ENCODE assay signal across 1 cellular context in genomic region chr3:126212629-126213375, GRCh38.
TF ChIP-seq lines count a peak whose summit lies in the region.

No MANE protein-coding gene starts in this region.

TF ChIP-seq in H1, 55 proteins besides CTCF, POLR2A, EP300 and RAD21 (continued from another document):
- TF ChIP-seq, protein P1, sequence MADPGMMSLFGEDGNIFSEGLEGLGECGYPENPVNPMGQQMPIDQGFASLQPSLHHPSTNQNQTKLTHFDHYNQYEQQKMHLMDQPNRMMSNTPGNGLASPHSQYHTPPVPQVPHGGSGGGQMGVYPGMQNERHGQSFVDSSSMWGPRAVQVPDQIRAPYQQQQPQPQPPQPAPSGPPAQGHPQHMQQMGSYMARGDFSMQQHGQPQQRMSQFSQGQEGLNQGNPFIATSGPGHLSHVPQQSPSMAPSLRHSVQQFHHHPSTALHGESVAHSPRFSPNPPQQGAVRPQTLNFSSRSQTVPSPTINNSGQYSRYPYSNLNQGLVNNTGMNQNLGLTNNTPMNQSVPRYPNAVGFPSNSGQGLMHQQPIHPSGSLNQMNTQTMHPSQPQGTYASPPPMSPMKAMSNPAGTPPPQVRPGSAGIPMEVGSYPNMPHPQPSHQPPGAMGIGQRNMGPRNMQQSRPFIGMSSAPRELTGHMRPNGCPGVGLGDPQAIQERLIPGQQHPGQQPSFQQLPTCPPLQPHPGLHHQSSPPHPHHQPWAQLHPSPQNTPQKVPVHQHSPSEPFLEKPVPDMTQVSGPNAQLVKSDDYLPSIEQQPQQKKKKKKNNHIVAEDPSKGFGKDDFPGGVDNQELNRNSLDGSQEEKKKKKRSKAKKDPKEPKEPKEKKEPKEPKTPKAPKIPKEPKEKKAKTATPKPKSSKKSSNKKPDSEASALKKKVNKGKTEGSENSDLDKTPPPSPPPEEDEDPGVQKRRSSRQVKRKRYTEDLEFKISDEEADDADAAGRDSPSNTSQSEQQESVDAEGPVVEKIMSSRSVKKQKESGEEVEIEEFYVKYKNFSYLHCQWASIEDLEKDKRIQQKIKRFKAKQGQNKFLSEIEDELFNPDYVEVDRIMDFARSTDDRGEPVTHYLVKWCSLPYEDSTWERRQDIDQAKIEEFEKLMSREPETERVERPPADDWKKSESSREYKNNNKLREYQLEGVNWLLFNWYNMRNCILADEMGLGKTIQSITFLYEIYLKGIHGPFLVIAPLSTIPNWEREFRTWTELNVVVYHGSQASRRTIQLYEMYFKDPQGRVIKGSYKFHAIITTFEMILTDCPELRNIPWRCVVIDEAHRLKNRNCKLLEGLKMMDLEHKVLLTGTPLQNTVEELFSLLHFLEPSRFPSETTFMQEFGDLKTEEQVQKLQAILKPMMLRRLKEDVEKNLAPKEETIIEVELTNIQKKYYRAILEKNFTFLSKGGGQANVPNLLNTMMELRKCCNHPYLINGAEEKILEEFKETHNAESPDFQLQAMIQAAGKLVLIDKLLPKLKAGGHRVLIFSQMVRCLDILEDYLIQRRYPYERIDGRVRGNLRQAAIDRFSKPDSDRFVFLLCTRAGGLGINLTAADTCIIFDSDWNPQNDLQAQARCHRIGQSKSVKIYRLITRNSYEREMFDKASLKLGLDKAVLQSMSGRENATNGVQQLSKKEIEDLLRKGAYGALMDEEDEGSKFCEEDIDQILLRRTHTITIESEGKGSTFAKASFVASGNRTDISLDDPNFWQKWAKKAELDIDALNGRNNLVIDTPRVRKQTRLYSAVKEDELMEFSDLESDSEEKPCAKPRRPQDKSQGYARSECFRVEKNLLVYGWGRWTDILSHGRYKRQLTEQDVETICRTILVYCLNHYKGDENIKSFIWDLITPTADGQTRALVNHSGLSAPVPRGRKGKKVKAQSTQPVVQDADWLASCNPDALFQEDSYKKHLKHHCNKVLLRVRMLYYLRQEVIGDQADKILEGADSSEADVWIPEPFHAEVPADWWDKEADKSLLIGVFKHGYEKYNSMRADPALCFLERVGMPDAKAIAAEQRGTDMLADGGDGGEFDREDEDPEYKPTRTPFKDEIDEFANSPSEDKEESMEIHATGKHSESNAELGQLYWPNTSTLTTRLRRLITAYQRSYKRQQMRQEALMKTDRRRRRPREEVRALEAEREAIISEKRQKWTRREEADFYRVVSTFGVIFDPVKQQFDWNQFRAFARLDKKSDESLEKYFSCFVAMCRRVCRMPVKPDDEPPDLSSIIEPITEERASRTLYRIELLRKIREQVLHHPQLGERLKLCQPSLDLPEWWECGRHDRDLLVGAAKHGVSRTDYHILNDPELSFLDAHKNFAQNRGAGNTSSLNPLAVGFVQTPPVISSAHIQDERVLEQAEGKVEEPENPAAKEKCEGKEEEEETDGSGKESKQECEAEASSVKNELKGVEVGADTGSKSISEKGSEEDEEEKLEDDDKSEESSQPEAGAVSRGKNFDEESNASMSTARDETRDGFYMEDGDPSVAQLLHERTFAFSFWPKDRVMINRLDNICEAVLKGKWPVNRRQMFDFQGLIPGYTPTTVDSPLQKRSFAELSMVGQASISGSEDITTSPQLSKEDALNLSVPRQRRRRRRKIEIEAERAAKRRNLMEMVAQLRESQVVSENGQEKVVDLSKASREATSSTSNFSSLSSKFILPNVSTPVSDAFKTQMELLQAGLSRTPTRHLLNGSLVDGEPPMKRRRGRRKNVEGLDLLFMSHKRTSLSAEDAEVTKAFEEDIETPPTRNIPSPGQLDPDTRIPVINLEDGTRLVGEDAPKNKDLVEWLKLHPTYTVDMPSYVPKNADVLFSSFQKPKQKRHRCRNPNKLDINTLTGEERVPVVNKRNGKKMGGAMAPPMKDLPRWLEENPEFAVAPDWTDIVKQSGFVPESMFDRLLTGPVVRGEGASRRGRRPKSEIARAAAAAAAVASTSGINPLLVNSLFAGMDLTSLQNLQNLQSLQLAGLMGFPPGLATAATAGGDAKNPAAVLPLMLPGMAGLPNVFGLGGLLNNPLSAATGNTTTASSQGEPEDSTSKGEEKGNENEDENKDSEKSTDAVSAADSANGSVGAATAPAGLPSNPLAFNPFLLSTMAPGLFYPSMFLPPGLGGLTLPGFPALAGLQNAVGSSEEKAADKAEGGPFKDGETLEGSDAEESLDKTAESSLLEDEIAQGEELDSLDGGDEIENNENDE (IDR thresholded peaks at IDR 0.05; ENCODE audit: insufficient replicate concordance, low read length), result no peak
- TF ChIP-seq RFX5 (IDR thresholded peaks at IDR 0.05; ENCODE audit: borderline replicate concordance, low read depth, low read length) (no peak), TEAD4 (IDR thresholded peaks at IDR 0.05; ENCODE audit: low read depth, low read length) (peak; percentile 59; the same call in 1 of the 2 replicates), SP1 (IDR thresholded peaks at IDR 0.05; ENCODE audit: low read depth, low read length) (peak; percentile 14; the same call in 1 of the 2 replicates)
